13 cellular contexts compared by ENCODE assay signal in the genomic region with DNA sequence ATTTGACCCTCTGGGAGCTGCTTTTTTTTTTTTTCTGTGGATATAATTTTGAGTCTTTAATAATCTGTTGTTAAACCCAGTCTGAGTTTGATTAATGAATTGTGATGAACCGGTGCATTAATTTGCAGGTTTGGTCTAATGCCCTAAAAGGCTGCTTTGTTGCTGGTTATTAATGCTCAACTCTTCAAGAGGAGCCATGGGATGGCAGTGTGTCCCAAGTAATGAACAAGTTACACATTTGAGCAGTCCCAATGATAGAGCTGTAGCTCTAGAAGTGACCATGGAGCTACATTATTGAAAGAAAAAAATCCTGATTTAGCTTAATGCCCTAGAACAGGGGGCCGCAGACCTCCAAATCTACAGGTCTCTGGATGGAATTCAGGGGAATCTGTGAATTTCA. TPM values are rescaled to one million over a fixed set of nuclear protein-coding genes. Genes with fewer than 3 reads are reported as not detected.
DNase-seq lines count a peak whose midpoint lies in the region; ATAC-seq and TF ChIP-seq lines count a peak whose summit lies in the region.
"Had no signal": no experiment of that assay in that cellular context is flagged by ENCODE, and none has a peak within 500 bp of the region (broad histone marks: within the 10 kb centered on the region; RNA-seq: fewer than 3 reads in every experiment).

No MANE protein-coding gene starts in this region.

- DNase-seq in Calu3 (peak; percentile 9), RKO (ENCODE audit: low spot score) (peak; percentile 15), left colon (no peak)
- DNase-seq in activated T-helper 2 cell treated with anti-CD3 and anti-CD28 coated beads, Interferon-gamma antibody, Interleukin-2, Interleukin-4, amounts not matched to agents 10 μg/mL and 5 μg/mL and 100 μg/mL, durations not matched to agents 14 hours and 24 hours and 36 hours (ENCODE audit: low spot score) = no peak
- DNase-seq: activated CD4-positive, alpha-beta memory T cell treated with anti-CD3 and anti-CD28 coated beads, Interleukin-2, amount 10 ng/mL, durations not matched to agents 7 days and 5 days; IMR-90; sigmoid colon had no signal

- H3K4me1 Mint-ChIP-seq in Calu3 (ENCODE audit: low read depth, unreplicated experiment) = peaks cover 21% of the 10 kb centered on the region
- no peaks in the 10 kb centered on the region for H3K4me1 Mint-ChIP-seq in activated T-helper 2 cell treated with anti-CD3 and anti-CD28 coated beads, Interferon-gamma antibody, Interleukin-2, Interleukin-4, amounts not matched to agents 10 μg/mL and 5 μg/mL and 100 μg/mL, durations not matched to agents 14 hours and 24 hours and 36 hours (ENCODE audit: low read depth)
- H3K4me1 Mint-ChIP-seq: activated CD4-positive, alpha-beta memory T cell treated with anti-CD3 and anti-CD28 coated beads, Interleukin-2, amount 10 ng/mL, durations not matched to agents 7 days and 5 days; activated naive CD4-positive, alpha-beta T cell treated with anti-CD3 and anti-CD28 coated beads, Interleukin-2, amount 50 U/mL, for 24 hours had no signal

- ATAC-seq in left colon (peak; percentile 52), GM21723 (IDR thresholded peaks at IDR 0.05; ENCODE audit: unreplicated experiment) (no peak), HG02588 (IDR thresholded peaks at IDR 0.05; ENCODE audit: unreplicated experiment) (no peak), GM21360 (IDR thresholded peaks at IDR 0.05; ENCODE audit: unreplicated experiment) (no peak)

- BruUV-seq in Calu3 (replicated peaks; lab: Mats Ljungman, UMichigan) = no TSS peak

- no peaks in the 10 kb centered on the region for H3K36me3 Mint-ChIP-seq in Calu3 (ENCODE audit: insufficient read depth, unreplicated experiment)
- H3K36me3 Mint-ChIP-seq in activated T-helper 2 cell treated with anti-CD3 and anti-CD28 coated beads, Interferon-gamma antibody, Interleukin-2, Interleukin-4, amounts not matched to agents 10 μg/mL and 5 μg/mL and 100 μg/mL, durations not matched to agents 14 hours and 24 hours and 36 hours (ENCODE audit: low read depth) = no peaks in the 10 kb centered on the region
- H3K36me3 Mint-ChIP-seq: activated naive CD4-positive, alpha-beta T cell treated with anti-CD3 and anti-CD28 coated beads, Interleukin-2, amount 50 U/mL, for 24 hours had no signal

- H3K9me3 Mint-ChIP-seq in Calu3 (ENCODE audit: low read depth, unreplicated experiment) = no peaks in the 10 kb centered on the region
- H3K9me3 Mint-ChIP-seq in activated T-helper 2 cell treated with anti-CD3 and anti-CD28 coated beads, Interferon-gamma antibody, Interleukin-2, Interleukin-4, amounts not matched to agents 10 μg/mL and 5 μg/mL and 100 μg/mL, durations not matched to agents 14 hours and 24 hours and 36 hours = no peaks in the 10 kb centered on the region
- H3K9me3 Mint-ChIP-seq: activated CD4-positive, alpha-beta memory T cell treated with anti-CD3 and anti-CD28 coated beads, Interleukin-2, amount 10 ng/mL, durations not matched to agents 7 days and 5 days; activated naive CD4-positive, alpha-beta T cell treated with anti-CD3 and anti-CD28 coated beads, Interleukin-2, amount 50 U/mL, for 24 hours; T-helper 1 cell treated with Interleukin-12 subunit alpha and Interleukin-12 subunit beta and Interleukin-4 antibody, amounts not matched to agents 30 μg/mL and 1 μg/mL, for 36 hours had no signal

- no peak overlapping the region for H3K27ac Mint-ChIP-seq in Calu3 (ENCODE audit: unreplicated experiment)
- H3K27ac Mint-ChIP-seq in activated T-helper 2 cell treated with anti-CD3 and anti-CD28 coated beads, Interferon-gamma antibody, Interleukin-2, Interleukin-4, amounts not matched to agents 10 μg/mL and 5 μg/mL and 100 μg/mL, durations not matched to agents 14 hours and 24 hours and 36 hours = no peak overlapping the region
- H3K27ac Mint-ChIP-seq: activated CD4-positive, alpha-beta memory T cell treated with anti-CD3 and anti-CD28 coated beads, Interleukin-2, amount 10 ng/mL, durations not matched to agents 7 days and 5 days; activated naive CD4-positive, alpha-beta T cell treated with anti-CD3 and anti-CD28 coated beads, Interleukin-2, amount 50 U/mL, for 24 hours; T-helper 1 cell treated with Interleukin-12 subunit alpha and Interleukin-12 subunit beta and Interleukin-4 antibody, amounts not matched to agents 30 μg/mL and 1 μg/mL, for 36 hours had no signal

- peak; percentile 29; the same call in 1 of the 2 replicates for TF ChIP-seq RAD21 in Ishikawa (IDR thresholded peaks at IDR 0.05; ENCODE audit: low read depth)

- no peak for TF ChIP-seq CTCF in Calu3 (IDR thresholded peaks at IDR 0.05; ENCODE audit: unreplicated experiment)

- intact Hi-C loops in Calu3 (cut with micrococcal nuclease; ENCODE audit: unreplicated experiment) (loop anchor here (1.0 kb wide), 1 partner anchor 17 kb away; no protein-coding TSS in a partner anchor), left colon (cut with DNase I, micrococcal nuclease) (no loop called here)
- intact Hi-C loops in activated T-helper 2 cell treated with anti-CD3 and anti-CD28 coated beads, Interferon-gamma antibody, Interleukin-2, Interleukin-4, amounts not matched to agents 10 μg/mL and 5 μg/mL and 100 μg/mL, durations not matched to agents 14 hours and 24 hours and 36 hours (cut with micrococcal nuclease) = no loop called here

- TF ChIP-seq EP300 in Ishikawa (IDR thresholded peaks at IDR 0.05; ENCODE audit: borderline replicate concordance) = no peak

- no peak overlapping the region for H3K4me3 Mint-ChIP-seq in Calu3 (ENCODE audit: low read depth, unreplicated experiment)
- no peak overlapping the region for H3K4me3 Mint-ChIP-seq in activated T-helper 2 cell treated with anti-CD3 and anti-CD28 coated beads, Interferon-gamma antibody, Interleukin-2, Interleukin-4, amounts not matched to agents 10 μg/mL and 5 μg/mL and 100 μg/mL, durations not matched to agents 14 hours and 24 hours and 36 hours (ENCODE audit: low read depth)
- H3K4me3 Mint-ChIP-seq: activated CD4-positive, alpha-beta memory T cell treated with anti-CD3 and anti-CD28 coated beads, Interleukin-2, amount 10 ng/mL, durations not matched to agents 7 days and 5 days; activated naive CD4-positive, alpha-beta T cell treated with anti-CD3 and anti-CD28 coated beads, Interleukin-2, amount 50 U/mL, for 24 hours; T-helper 1 cell treated with Interleukin-12 subunit alpha and Interleukin-12 subunit beta and Interleukin-4 antibody, amounts not matched to agents 30 μg/mL and 1 μg/mL, for 36 hours had no signal

- no peaks in the 10 kb centered on the region for H3K27me3 Mint-ChIP-seq in Calu3 (ENCODE audit: unreplicated experiment)
- H3K27me3 Mint-ChIP-seq in activated T-helper 2 cell treated with anti-CD3 and anti-CD28 coated beads, Interferon-gamma antibody, Interleukin-2, Interleukin-4, amounts not matched to agents 10 μg/mL and 5 μg/mL and 100 μg/mL, durations not matched to agents 14 hours and 24 hours and 36 hours (ENCODE audit: low read depth) = peaks cover 3% of the 10 kb centered on the region
- H3K27me3 Mint-ChIP-seq: activated CD4-positive, alpha-beta memory T cell treated with anti-CD3 and anti-CD28 coated beads, Interleukin-2, amount 10 ng/mL, durations not matched to agents 7 days and 5 days had no signal

- CTCF ChIA-PET in Calu3 (lab: Charles Lee) = interaction anchor here (0.7 to 1.3 kb wide), 3 partner anchors 16 to 1274 kb away, joined by 3 to 6 read pairs (median 5); no protein-coding TSS in a partner anchor

TF ChIP-seq in Ishikawa, 13 proteins besides CTCF, POLR2A, EP300 and RAD21 (continues in another document):
- TF ChIP-seq, protein P1, sequence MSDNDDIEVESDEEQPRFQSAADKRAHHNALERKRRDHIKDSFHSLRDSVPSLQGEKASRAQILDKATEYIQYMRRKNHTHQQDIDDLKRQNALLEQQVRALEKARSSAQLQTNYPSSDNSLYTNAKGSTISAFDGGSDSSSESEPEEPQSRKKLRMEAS (IDR thresholded peaks at IDR 0.05) = no peak
- TF ChIP-seq CREB1 (IDR thresholded peaks at IDR 0.05; ENCODE audit: low read depth) (no peak), NFIC (IDR thresholded peaks at IDR 0.05) (no peak), CEBPB (IDR thresholded peaks at IDR 0.05) (no peak), TAF1 (IDR thresholded peaks at IDR 0.05; ENCODE audit: low read depth) (no peak), ZBTB7A (IDR thresholded peaks at IDR 0.05; ENCODE audit: low read depth) (no peak), EGR1 (IDR thresholded peaks at IDR 0.05) (no peak), TCF12 (IDR thresholded peaks at IDR 0.05; ENCODE audit: low read depth) (no peak)
- TF ChIP-seq, protein P2, sequence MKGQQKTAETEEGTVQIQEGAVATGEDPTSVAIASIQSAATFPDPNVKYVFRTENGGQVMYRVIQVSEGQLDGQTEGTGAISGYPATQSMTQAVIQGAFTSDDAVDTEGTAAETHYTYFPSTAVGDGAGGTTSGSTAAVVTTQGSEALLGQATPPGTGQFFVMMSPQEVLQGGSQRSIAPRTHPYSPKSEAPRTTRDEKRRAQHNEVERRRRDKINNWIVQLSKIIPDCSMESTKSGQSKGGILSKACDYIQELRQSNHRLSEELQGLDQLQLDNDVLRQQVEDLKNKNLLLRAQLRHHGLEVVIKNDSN (IDR thresholded peaks at IDR 0.05) = no peak

RNA-seq across cellular contexts. Expression of gene RWDD3, which starts 53.1 kb away (rescaled TPM):
- total RNA-seq in Calu3 (2022) (23.3 and 25.2 TPM in 2 replicates), left colon (10 to 100 TPM; 13.3 to 23.1 TPM)
- 11.7 and 15.5 TPM in 2 replicates for total RNA-seq in activated T-helper 2 cell treated with anti-CD3 and anti-CD28 coated beads, Interferon-gamma antibody, Interleukin-2, Interleukin-4, amounts not matched to agents 10 μg/mL and 5 μg/mL and 100 μg/mL, durations not matched to agents 14 hours and 24 hours and 36 hours

Comparison
In these comparisons a context has a peak if more than half of its experiments do, and no peak if none do; other contexts are left out.
1. DNase-seq: peak in Calu3 (single experiment) and RKO (single experiment); none in left colon (0 of 2) and activated T-helper 2 cell treated with anti-CD3 and anti-CD28 coated beads, Interferon-gamma antibody, Interleukin-2, Interleukin-4, amounts not matched to agents 10 μg/mL and 5 μg/mL and 100 μg/mL, durations not matched to agents 14 hours and 24 hours and 36 hours (single experiment).